ENCODE assay signal across 27 cellular contexts in genomic region chr2:19714926-19715325, GRCh38.
"Had no signal": no experiment of that assay in that cellular context is flagged by ENCODE, and none has a peak within 500 bp of the region (broad histone marks: within the 10 kb centered on the region; RNA-seq: fewer than 3 reads in every experiment).

No MANE protein-coding gene starts in this region.

- DNase-seq: activated B cell treated with CpG ODN at 0.5 μM for 24 hours; activated CD4-positive, alpha-beta T cell treated with anti-CD3 and anti-CD28 coated beads for 36 hours; activated CD4-positive, alpha-beta T cell treated with anti-CD3 and anti-CD28 coated beads, Interleukin-2, amount 50 U/mL, for 4 hours; activated CD8-positive, alpha-beta memory T cell treated with anti-CD3 and anti-CD28 coated beads for 24 hours; activated CD8-positive, alpha-beta memory T cell treated with anti-CD3 and anti-CD28 coated beads, Interleukin-2, amount 50 U/mL, for 4 hours; activated T-cell treated with anti-CD3 and anti-CD28 coated beads, Interleukin-2, amount 50 U/mL, for 24 hours; aorta; colonic mucosa; dorsolateral prefrontal cortex; esophagus squamous epithelium; foreskin keratinocyte; immature natural killer cell; kidney glomerular epithelial cell; left lung; naive thymus-derived CD4-positive, alpha-beta T cell; occipital lobe; posterior cingulate gyrus; stimulated activated CD4-positive, alpha-beta T cell treated with anti-CD3 and anti-CD28 coated beads, Interleukin-4, amount 100 ng/mL, for 1 hour; stimulated activated naive CD4-positive, alpha-beta T cell treated with Interleukin-2 at 50 U/mL for 16 hours had no signal

- H3K27me3 ChIP-seq: breast epithelium, colonic mucosa, esophagus squamous epithelium, left lung, vagina had no signal

- H3K36me3 ChIP-seq: breast epithelium, colonic mucosa, esophagus squamous epithelium, left lung, thoracic aorta, vagina had no signal

- H3K4me3 ChIP-seq: breast epithelium, colonic mucosa, dorsolateral prefrontal cortex, esophagus squamous epithelium, left lung, lung, smooth muscle cell, thoracic aorta, vagina had no signal

- H3K9me3 ChIP-seq: breast epithelium, colonic mucosa, esophagus squamous epithelium, thoracic aorta, vagina had no signal

- ATAC-seq: activated CD4-positive, alpha-beta T cell treated with anti-CD3 and anti-CD28 coated beads for 36 hours; activated naive CD4-positive, alpha-beta T cell treated with anti-CD3 and anti-CD28 coated beads, Interleukin-2, amount 50 U/mL, for 72 hours; activated T-helper 17 cell treated with anti-CD3 and anti-CD28 coated beads, Interleukin-2, amount 50 U/mL, for 72 hours; foreskin keratinocyte; left lung; naive thymus-derived CD4-positive, alpha-beta T cell; sciatic nerve had no signal

- H3K4me1 ChIP-seq: breast epithelium, colonic mucosa had no signal

- H3K27ac ChIP-seq: breast epithelium, colonic mucosa, dorsolateral prefrontal cortex, esophagus squamous epithelium, foreskin keratinocyte, left lung, thoracic aorta, vagina had no signal
